Comparison of ENCODE assay signal across 9 cellular contexts in genomic region chr2:127887452-127888219, GRCh38. TPM values are rescaled to one million over a fixed set of nuclear protein-coding genes. Genes with fewer than 3 reads are reported as not detected.
A peak's percentile ranks its signal among the peaks of the same experiment; 100 is the strongest.
DNase-seq lines count a peak whose midpoint lies in the region; ATAC-seq and TF ChIP-seq lines count a peak whose summit lies in the region.
"Had no signal": no experiment of that assay in that cellular context is flagged by ENCODE, and none has a peak within 500 bp of the region (broad histone marks: within the 10 kb centered on the region; RNA-seq: fewer than 3 reads in every experiment).

No MANE protein-coding gene starts in this region.

- H3K4me3 ChIP-seq in kidney epithelial cell (ENCODE audit: low read depth, low read length), result peak overlapping the region; percentile 18
- H3K4me3 ChIP-seq in thyroid gland (replicated peaks in 1 of 3), result no peak overlapping the region

- peak overlapping the region; percentile 76 for H3K27ac Mint-ChIP-seq in activated CD8-positive, alpha-beta memory T cell treated with anti-CD3 and anti-CD28 coated beads, Interleukin-2, amount 10 ng/mL, durations not matched to agents 7 days and 5 days

- ATAC-seq in activated CD8-positive, alpha-beta memory T cell treated with anti-CD3 and anti-CD28 coated beads, Interleukin-2, amount 10 ng/mL, durations not matched to agents 7 days and 5 days, result no peak
- no peak for ATAC-seq in HG03108 (IDR thresholded peaks at IDR 0.05; ENCODE audit: unreplicated experiment)

- no peak for TF ChIP-seq CTCF in kidney epithelial cell (IDR thresholded peaks at IDR 0.05; ENCODE audit: insufficient read depth, low read length, poor library complexity, severe bottlenecking)
- no peak for TF ChIP-seq CTCF in thyroid gland (IDR thresholded peaks at IDR 0.05)

- no peak for TF ChIP-seq POLR2A in thyroid gland (IDR thresholded peaks at IDR 0.05)

- no peaks in the 10 kb centered on the region for H3K9me3 ChIP-seq in thyroid gland

- peaks cover 28% of the 10 kb centered on the region for H3K4me1 Mint-ChIP-seq in activated CD8-positive, alpha-beta memory T cell treated with anti-CD3 and anti-CD28 coated beads, Interleukin-2, amount 10 ng/mL, durations not matched to agents 7 days and 5 days

- H3K9me3 Mint-ChIP-seq in activated CD8-positive, alpha-beta memory T cell treated with anti-CD3 and anti-CD28 coated beads, Interleukin-2, amount 10 ng/mL, durations not matched to agents 7 days and 5 days (ENCODE audit: low read depth), result no peaks in the 10 kb centered on the region

- H3K4me1 ChIP-seq in thyroid gland, result peaks cover 17 to 22% of the 10 kb centered on the region in 2 donors

- intact Hi-C loops in thyroid gland (cut with DNase I), result no loop called here

- no peaks in the 10 kb centered on the region for H3K27me3 Mint-ChIP-seq in activated CD8-positive, alpha-beta memory T cell treated with anti-CD3 and anti-CD28 coated beads, Interleukin-2, amount 10 ng/mL, durations not matched to agents 7 days and 5 days

- DNase-seq in activated CD8-positive, alpha-beta memory T cell treated with anti-CD3 and anti-CD28 coated beads, Interleukin-2, amount 10 ng/mL, durations not matched to agents 7 days and 5 days, result no peak
- no peak for DNase-seq in activated CD8-positive, alpha-beta memory T cell treated with anti-CD3 and anti-CD28 coated beads, Interleukin-2, amount 50 U/mL, for 4 hours
- DNase-seq in amniotic epithelial cell (ENCODE audit: low read depth) (peak; percentile 21), kidney epithelial cell (ENCODE audit: low read depth) (no peak), thyroid gland (no peak), A172 (ENCODE audit: low spot score) (no peak), NCI-H446 treated with DMSO at 0.1 percent for 48 hours (lab: John Stamatoyannopoulos, UW) (no peak)
- DNase-seq: DMS153 had no signal

- peak overlapping the region; percentile 80 for H3K4me3 Mint-ChIP-seq in activated CD8-positive, alpha-beta memory T cell treated with anti-CD3 and anti-CD28 coated beads, Interleukin-2, amount 10 ng/mL, durations not matched to agents 7 days and 5 days

- H3K36me3 ChIP-seq in kidney epithelial cell (ENCODE audit: control insufficient read depth, insufficient read depth, low read length) (no peaks in the 10 kb centered on the region), thyroid gland (no peaks in the 10 kb centered on the region)

- H3K27ac ChIP-seq in thyroid gland, result peak overlapping the region; percentile 16 to 88 (median 80)

- CTCF ChIA-PET in activated CD8-positive, alpha-beta memory T cell treated with anti-CD3 and anti-CD28 coated beads, Interleukin-2, amount 10 ng/mL, durations not matched to agents 7 days and 5 days (lab: Charles Lee), result no interaction called here

- H3K27me3 ChIP-seq in kidney epithelial cell (ENCODE audit: control insufficient read depth, insufficient read depth, low read length) (no peaks in the 10 kb centered on the region), thyroid gland (no peaks in the 10 kb centered on the region)

- WGBS in thyroid gland, 2 donors, result 34 to 39% methylated on average over 6 of the region's 6 CpGs

- peaks cover 11% of the 10 kb centered on the region for H3K36me3 Mint-ChIP-seq in activated CD8-positive, alpha-beta memory T cell treated with anti-CD3 and anti-CD28 coated beads, Interleukin-2, amount 10 ng/mL, durations not matched to agents 7 days and 5 days

RNA-seq across cellular contexts. Expression of gene AMMECR1L, which starts 1.9 kb away (rescaled TPM):
- total RNA-seq in activated CD8-positive, alpha-beta memory T cell treated with anti-CD3 and anti-CD28 coated beads, Interleukin-2, amount 10 ng/mL, durations not matched to agents 7 days and 5 days, result 10 to 100 TPM; 13.3 to 18.5 TPM
- total RNA-seq in kidney epithelial cell (27.7 and 29.7 TPM in 2 replicates), thyroid gland (10 to 100 TPM; 10.3 to 13.4 (median 11.5) TPM)
- 12.3 and 15.8 TPM in 2 replicates for total RNA-seq in A172 (2014; rRNA removed; shearing (Covaris generic))

RNA-seq across cellular contexts. Expression of gene POLR2D, which starts 29.7 kb away (rescaled TPM):
- total RNA-seq in activated CD8-positive, alpha-beta memory T cell treated with anti-CD3 and anti-CD28 coated beads, Interleukin-2, amount 10 ng/mL, durations not matched to agents 7 days and 5 days, result 10 to 100 TPM; 52.3 to 56.4 TPM
- total RNA-seq in kidney epithelial cell (15.9 and 25.1 TPM in 2 replicates), thyroid gland (10 to 100 TPM in 3 of 4 donors, 1 to 10 TPM in 1; 8.6 to 11.4 (median 10.7) TPM)
- total RNA-seq in A172 (2014; rRNA removed; shearing (Covaris generic)), result 30.4 and 42.4 TPM in 2 replicates
